ENCODE assay signal across 30 cellular contexts in genomic region chr3:120983841-120984240, GRCh38.
A peak's percentile ranks its signal among the peaks of the same experiment; 100 is the strongest.
DNase-seq lines count a peak whose midpoint lies in the region; ATAC-seq lines count a peak whose summit lies in the region.
"Had no signal": no experiment of that assay in that cellular context is flagged by ENCODE, and none has a peak within 500 bp of the region (broad histone marks: within the 10 kb centered on the region; RNA-seq: fewer than 3 reads in every experiment).

No MANE protein-coding gene starts in this region.

- no peaks in the 10 kb centered on the region for H3K4me1 Mint-ChIP-seq in naive thymus-derived CD8-positive, alpha-beta T cell
- H3K4me1 Mint-ChIP-seq: memory B cell had no signal

- DNase-seq in NCI-H2171 treated with DMSO at 0.1 percent for 48 hours (lab: John Stamatoyannopoulos, UW) (peak; percentile 7), NCI-H2171 (lab: John Stamatoyannopoulos, UW) (no peak), SK-MEL-5 (ENCODE audit: low read depth, low spot score) (peak; percentile 25), iPS DF 19.7 (ENCODE audit: low read depth, low spot score) (peak; percentile 20), SIG-M5 (lab: John Stamatoyannopoulos, UW) (no peak)
- DNase-seq in naive thymus-derived CD8-positive, alpha-beta T cell, result no peak
- DNase-seq: activated CD4-positive, alpha-beta memory T cell treated with anti-CD3 and anti-CD28 coated beads for 36 hours; activated CD4-positive, CD25-positive, alpha-beta regulatory T cell treated with anti-CD3 and anti-CD28 coated beads, Interleukin-2, amount 50 U/mL, for 72 hours; activated CD8-positive, alpha-beta memory T cell treated with anti-CD3 and anti-CD28 coated beads, Interleukin-2, amount 50 U/mL, for 4 hours; activated naive CD4-positive, alpha-beta T cell treated with anti-CD3 and anti-CD28 coated beads for 36 hours; AML-193; CD8-positive, alpha-beta T cell; effector CD8-positive, alpha-beta T cell; erythroblast; foreskin fibroblast; heart right ventricle; KBM-7; MG63; NCI-H2081; NCI-H524; NK-92 treated with Interleukin-12 subunit alpha and Interleukin-12 subunit beta, amount 100 ng/mL, for 24 hours; nucleus accumbens; Peyer's patch; stimulated activated naive CD4-positive, alpha-beta T cell had no signal

- H3K4me3 Mint-ChIP-seq in naive thymus-derived CD8-positive, alpha-beta T cell, result no peak overlapping the region
- H3K4me3 Mint-ChIP-seq: activated CD4-positive, alpha-beta memory T cell treated with anti-CD3 and anti-CD28 coated beads for 36 hours; activated naive CD4-positive, alpha-beta T cell treated with anti-CD3 and anti-CD28 coated beads for 36 hours; activated T-helper 1 cell treated with anti-CD3 and anti-CD28 coated beads, Interleukin-12 subunit alpha, Interleukin-12 subunit beta, Interleukin-2, Interleukin-4 antibody, amounts not matched to agents 30 ng/mL and 10 ng/mL and 1 ng/mL, durations not matched to agents 14 hours and 24 hours and 36 hours; CD8-positive, alpha-beta T cell; memory B cell; T-helper 1 cell treated with Interleukin-12 subunit alpha and Interleukin-12 subunit beta and Interleukin-4 antibody, amounts not matched to agents 30 μg/mL and 1 μg/mL, for 36 hours had no signal

- POLR2A ChIA-PET in naive thymus-derived CD8-positive, alpha-beta T cell (lab: Charles Lee), result no interaction called here

- in situ Hi-C loops in SK-MEL-5 (cut with HindIII; ENCODE audit: low pct_unique_long_range_greater_than_20kb, low sequenced_read_pairs), result no loop called here

- H3K36me3 Mint-ChIP-seq in naive thymus-derived CD8-positive, alpha-beta T cell, result peaks cover 0 to 10% (median 0%) of the 10 kb centered on the region in 3 donors
- H3K36me3 Mint-ChIP-seq: activated CD4-positive, alpha-beta memory T cell treated with anti-CD3 and anti-CD28 coated beads for 36 hours; CD8-positive, alpha-beta T cell; memory B cell had no signal

- ATAC-seq in naive thymus-derived CD8-positive, alpha-beta T cell, result no peak
- ATAC-seq in esophagus mucosa (no peak), GM21528 (IDR thresholded peaks at IDR 0.05; ENCODE audit: low FRiP score, unreplicated experiment) (no peak)
- ATAC-seq: CD8-positive, alpha-beta T cell; heart right ventricle; left lobe of liver had no signal

- H3K9me3 Mint-ChIP-seq in naive thymus-derived CD8-positive, alpha-beta T cell, result peaks cover 7 to 45% (median 18%) of the 10 kb centered on the region in 9 donors

- H3K27me3 Mint-ChIP-seq in naive thymus-derived CD8-positive, alpha-beta T cell, result no peaks in the 10 kb centered on the region
- H3K27me3 Mint-ChIP-seq: activated CD4-positive, alpha-beta memory T cell treated with anti-CD3 and anti-CD28 coated beads for 36 hours; memory B cell had no signal

- no peak overlapping the region for H3K27ac Mint-ChIP-seq in naive thymus-derived CD8-positive, alpha-beta T cell
- H3K27ac Mint-ChIP-seq: activated CD4-positive, alpha-beta memory T cell treated with anti-CD3 and anti-CD28 coated beads for 36 hours; activated naive CD4-positive, alpha-beta T cell treated with anti-CD3 and anti-CD28 coated beads for 36 hours; activated T-helper 1 cell treated with anti-CD3 and anti-CD28 coated beads, Interleukin-12 subunit alpha, Interleukin-12 subunit beta, Interleukin-2, Interleukin-4 antibody, amounts not matched to agents 30 ng/mL and 10 ng/mL and 1 ng/mL, durations not matched to agents 14 hours and 24 hours and 36 hours; CD8-positive, alpha-beta T cell; memory B cell; T-helper 1 cell treated with Interleukin-12 subunit alpha and Interleukin-12 subunit beta and Interleukin-4 antibody, amounts not matched to agents 30 μg/mL and 1 μg/mL, for 36 hours had no signal

Comparison
In these comparisons a context has a peak if more than half of its experiments do, and no peak if none do; other contexts are left out.
1. DNase-seq: peak in NCI-H2171 treated with DMSO at 0.1 percent for 48 hours (single experiment), SK-MEL-5 (single experiment) and iPS DF 19.7 (single experiment); none in NCI-H2171 (single experiment), naive thymus-derived CD8-positive, alpha-beta T cell (0 of 10) and SIG-M5 (single experiment).